8 cellular contexts compared by ENCODE assay signal in the genomic region with DNA sequence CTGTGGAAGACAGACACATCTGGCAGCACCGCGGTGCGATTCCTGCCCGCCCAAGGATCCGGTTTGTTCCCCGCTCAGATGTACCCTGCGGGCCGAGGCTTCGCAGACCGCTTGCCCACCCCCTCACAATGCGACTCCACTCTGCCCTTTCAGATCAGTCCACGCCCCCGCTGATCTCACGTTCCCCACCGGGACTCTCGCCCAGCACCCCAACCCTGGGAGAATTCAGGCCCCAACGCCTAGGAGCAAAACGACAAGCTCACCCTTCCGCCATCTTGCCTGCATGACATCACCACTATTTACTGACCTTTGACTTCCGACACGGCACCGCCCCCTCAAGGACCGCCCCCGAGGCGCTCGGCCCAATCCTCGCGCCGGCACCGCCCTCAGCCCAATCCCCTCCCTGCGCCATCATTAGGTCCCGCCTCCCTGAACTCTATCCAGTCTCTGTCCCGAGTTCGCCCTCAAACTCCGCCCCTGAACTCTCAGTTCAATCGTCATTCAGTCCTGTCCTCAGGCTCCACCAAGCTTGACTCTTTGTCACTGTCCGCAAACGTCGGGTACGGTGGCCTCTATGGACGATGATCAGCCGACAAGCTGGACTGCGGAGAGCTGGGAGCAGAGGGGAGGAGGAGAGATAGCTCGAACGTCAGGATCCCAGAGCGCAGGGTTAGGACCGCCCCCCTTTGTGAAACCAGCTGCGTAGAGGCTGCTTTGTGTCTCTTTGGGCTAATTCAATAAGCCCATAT. TPM values are rescaled to one million over a fixed set of nuclear protein-coding genes. Genes with fewer than 3 reads are reported as not detected.
DNase-seq lines count a peak whose midpoint lies in the region; ATAC-seq, FAIRE-seq and TF ChIP-seq lines count a peak whose summit lies in the region.

TSS of gene BSDC1 (minus strand) at position 301 of the 749 bp plus-strand sequence. CDS start at position 274, 27 bp downstream.

- H3K9me3 Mint-ChIP-seq in WTC11 = peaks cover 10% of the 10 kb centered on the region

- H3K27me3 ChIP-seq in AG04450 (ENCODE audit: control insufficient read depth, insufficient read depth, low read length) (no peaks in the 10 kb centered on the region), small intestine (ENCODE audit: control insufficient read depth in 2 of 2, insufficient read depth in 2 of 2, low read length in 2 of 2) (no peaks in the 10 kb centered on the region)

- no peaks in the 10 kb centered on the region for H3K27me3 Mint-ChIP-seq in WTC11 (ENCODE audit: low read depth)

- DNase-seq in AG04450 (ENCODE audit: low read depth, low spot score) (peak; percentile 93), NCI-H226 (peak; percentile 91), WTC11 (ENCODE audit: low spot score) (peak; percentile 99), cardiac fibroblast (ENCODE audit: low read depth in 2 of 2) (peak; percentile 98 to 99), iPS-NIHi11 (ENCODE audit: low spot score) (peak; percentile 97), small intestine (peak; percentile 100)

- peaks cover 0 to 8% of the 10 kb centered on the region in 2 donors for H3K4me1 ChIP-seq in small intestine (ENCODE audit: control insufficient read depth in 2 of 2, insufficient read depth in 1 of 2, low read depth in 1 of 2, low read length in 1 of 2)

- H3K4me1 Mint-ChIP-seq in WTC11 = peaks cover 12% of the 10 kb centered on the region

- H3K9me3 ChIP-seq in AG04450 (ENCODE audit: control insufficient read depth, insufficient read depth, low read length) (no peaks in the 10 kb centered on the region; the same call in 1 of the 2 replicates), small intestine (ENCODE audit: control insufficient read depth, low read depth) (no peaks in the 10 kb centered on the region)

- ATAC-seq in GM18909 (IDR thresholded peaks at IDR 0.05; ENCODE audit: poor library complexity, unreplicated experiment) = peak; percentile 97
- peak; percentile 96 for ATAC-seq in HG03175 (IDR thresholded peaks at IDR 0.05; ENCODE audit: unreplicated experiment)
- ATAC-seq in WTC11 = peak; percentile 97

- H3K27ac ChIP-seq in AG04450 (ENCODE audit: low read depth, low read length) (peak within 1 kb of the TSS; percentile 99), small intestine (ENCODE audit: low read depth in 1 of 2, low read length in 1 of 2) (peak within 1 kb of the TSS; percentile 86 to 95)

- TF ChIP-seq CTCF in AG04450 (IDR thresholded peaks at IDR 0.05; ENCODE audit: low read depth, low read length) (no peak), WTC11 (IDR thresholded peaks at IDR 0.05) (no peak), cardiac fibroblast (IDR thresholded peaks at IDR 0.05; ENCODE audit: low read depth, low read length) (no peak)

- POLR2A ChIA-PET in AG04450 (lab: Yijun Ruan, JAX) = interaction anchor here (0.6 to 2.3 kb wide), 16 partner anchors 14 to 749 kb away, joined by 3 to 27 read pairs (median 3); partner anchors contain the start of genes CCDC28B, IQCC, MARCKSL1 and PEF1
- POLR2A ChIA-PET in WTC11 (lab: Charles Lee) = interaction anchor here (0.5 to 2.1 kb wide), 25 partner anchors 14 to 570 kb away, joined by 3 to 16 read pairs (median 4); partner anchors contain the start of genes FAM229A, KPNA6, MARCKSL1 and RBBP4

- peak; percentile 82 for FAIRE-seq in small intestine (lab: Jason Lieb, UNC)

- peak within 1 kb of the TSS; percentile 100 for H3K27ac Mint-ChIP-seq in WTC11

- H3K36me3 Mint-ChIP-seq in WTC11 = peaks cover 12% of the 10 kb centered on the region

- CTCF ChIA-PET in AG04450 (lab: Charles Lee) (interaction anchor here (0.6 to 1.4 kb wide), 3 partner anchors 44 to 179 kb away, joined by 3 to 8 read pairs (median 3); no protein-coding TSS in a partner anchor), WTC11 (lab: Charles Lee) (interaction anchor here (0.8 to 2.4 kb wide), 15 partner anchors 10 to 499 kb away, joined by 3 to 13 read pairs (median 4); partner anchors contain the start of genes MARCKSL1 and RBBP4)

- peaks cover 0 to 10% of the 10 kb centered on the region in 2 donors for H3K36me3 ChIP-seq in small intestine (ENCODE audit: control insufficient read depth in 2 of 2, insufficient read depth in 2 of 2, low read length in 2 of 2)

- H3K4me3 ChIP-seq in AG04450 (ENCODE audit: low read depth, low read length) = peak within 1 kb of the TSS; percentile 90
- H3K4me3 ChIP-seq in cardiac fibroblast (replicated peaks in 1 of 2; ENCODE audit: low read depth in 2 of 2, low read length in 2 of 2) = peak within 1 kb of the TSS; percentile 74 to 94
- peak within 1 kb of the TSS; percentile 61 to 88 for H3K4me3 ChIP-seq in small intestine (ENCODE audit: low read depth in 1 of 2, low read length in 2 of 2)

- WGBS in small intestine, 3 donors = 0 to 1% (median 1%) methylated on average over 47 to 48 of the region's 48 CpGs

- peak within 1 kb of the TSS; percentile 98 for H3K4me3 Mint-ChIP-seq in WTC11

TF ChIP-seq in WTC11, 78 proteins besides CTCF, POLR2A, EP300 and RAD21 (continues in another document):
- TF ChIP-seq TP53 (CRISPR knock-in tag; IDR thresholded peaks at IDR 0.05) (no peak), E2F5 (CRISPR knock-in tag; IDR thresholded peaks at IDR 0.05) (no peak), E2F4 (CRISPR knock-in tag; IDR thresholded peaks at IDR 0.05; ENCODE audit: borderline replicate concordance, low read depth) (0 out of 2 replicates have a peak, but pooled peaks have one; percentile 42), FOXP1 (CRISPR knock-in tag; IDR thresholded peaks at IDR 0.05; ENCODE audit: borderline replicate concordance) (peak; percentile 64; the same call in 1 of the 2 replicates), ZNF317 (CRISPR knock-in tag; IDR thresholded peaks at IDR 0.05; ENCODE audit: borderline replicate concordance, low read depth) (peak; percentile 100)
- TF ChIP-seq, protein P1, sequence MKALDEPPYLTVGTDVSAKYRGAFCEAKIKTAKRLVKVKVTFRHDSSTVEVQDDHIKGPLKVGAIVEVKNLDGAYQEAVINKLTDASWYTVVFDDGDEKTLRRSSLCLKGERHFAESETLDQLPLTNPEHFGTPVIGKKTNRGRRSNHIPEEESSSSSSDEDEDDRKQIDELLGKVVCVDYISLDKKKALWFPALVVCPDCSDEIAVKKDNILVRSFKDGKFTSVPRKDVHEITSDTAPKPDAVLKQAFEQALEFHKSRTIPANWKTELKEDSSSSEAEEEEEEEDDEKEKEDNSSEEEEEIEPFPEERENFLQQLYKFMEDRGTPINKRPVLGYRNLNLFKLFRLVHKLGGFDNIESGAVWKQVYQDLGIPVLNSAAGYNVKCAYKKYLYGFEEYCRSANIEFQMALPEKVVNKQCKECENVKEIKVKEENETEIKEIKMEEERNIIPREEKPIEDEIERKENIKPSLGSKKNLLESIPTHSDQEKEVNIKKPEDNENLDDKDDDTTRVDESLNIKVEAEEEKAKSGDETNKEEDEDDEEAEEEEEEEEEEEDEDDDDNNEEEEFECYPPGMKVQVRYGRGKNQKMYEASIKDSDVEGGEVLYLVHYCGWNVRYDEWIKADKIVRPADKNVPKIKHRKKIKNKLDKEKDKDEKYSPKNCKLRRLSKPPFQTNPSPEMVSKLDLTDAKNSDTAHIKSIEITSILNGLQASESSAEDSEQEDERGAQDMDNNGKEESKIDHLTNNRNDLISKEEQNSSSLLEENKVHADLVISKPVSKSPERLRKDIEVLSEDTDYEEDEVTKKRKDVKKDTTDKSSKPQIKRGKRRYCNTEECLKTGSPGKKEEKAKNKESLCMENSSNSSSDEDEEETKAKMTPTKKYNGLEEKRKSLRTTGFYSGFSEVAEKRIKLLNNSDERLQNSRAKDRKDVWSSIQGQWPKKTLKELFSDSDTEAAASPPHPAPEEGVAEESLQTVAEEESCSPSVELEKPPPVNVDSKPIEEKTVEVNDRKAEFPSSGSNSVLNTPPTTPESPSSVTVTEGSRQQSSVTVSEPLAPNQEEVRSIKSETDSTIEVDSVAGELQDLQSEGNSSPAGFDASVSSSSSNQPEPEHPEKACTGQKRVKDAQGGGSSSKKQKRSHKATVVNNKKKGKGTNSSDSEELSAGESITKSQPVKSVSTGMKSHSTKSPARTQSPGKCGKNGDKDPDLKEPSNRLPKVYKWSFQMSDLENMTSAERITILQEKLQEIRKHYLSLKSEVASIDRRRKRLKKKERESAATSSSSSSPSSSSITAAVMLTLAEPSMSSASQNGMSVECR (CRISPR knock-in tag; IDR thresholded peaks at IDR 0.05; ENCODE audit: borderline replicate concordance) = no peak; the same call in 1 of the 2 replicates

RNA-seq across cellular contexts. Expression of gene BSDC1, which starts in this region (rescaled TPM):
- polyA plus RNA-seq in AG04450 (2011; rRNA removed) = 45.3 and 53.1 TPM in 2 replicates
- 45.1 and 47.4 TPM in 2 replicates for polyA minus RNA-seq in AG04450 (2011; rRNA and poly(A)+ RNA removed)
- total RNA-seq in WTC11 (2021) = 42.4 to 44.3 TPM (median 43.6 TPM) in 3 replicates
- 10 to 100 TPM; 38.5 to 39.7 (median 39.1) TPM for polyA plus RNA-seq in small intestine

Comparison
In these comparisons a context has a peak if more than half of its experiments do, and no peak if none do; other contexts are left out.
1. Peak in every context shown above with its lines: DNase-seq, ATAC-seq, H3K4me3 ChIP-seq and H3K27ac ChIP-seq.